In genomic region chr16:70476272-70477020, GRCh38 we compare ENCODE assay signal across 9 cellular contexts. TPM values are rescaled to one million over a fixed set of nuclear protein-coding genes. Genes with fewer than 3 reads are reported as not detected.
DNase-seq lines count a peak whose midpoint lies in the region; ATAC-seq, FAIRE-seq and TF ChIP-seq lines count a peak whose summit lies in the region.
"Had no signal": no experiment of that assay in that cellular context is flagged by ENCODE, and none has a peak within 500 bp of the region (broad histone marks: within the 10 kb centered on the region; RNA-seq: fewer than 3 reads in every experiment).

No MANE protein-coding gene starts in this region.

- 0 out of 3 replicates have a peak overlapping the region, but pooled peaks have one; percentile 1 for H3K4me2 ChIP-seq in A549
- peak overlapping the region; percentile 52 for H3K4me2 ChIP-seq in mammary epithelial cell (ENCODE audit: insufficient read depth, low read depth, low read length)

- DNase-seq in A549 (ENCODE audit: low read depth in 1 of 2, low spot score in 1 of 2) (no peak), NCI-H69 (lab: John Stamatoyannopoulos, UW) (peak; percentile 33), mammary epithelial cell (peak; percentile 52), pons (ENCODE audit: low spot score) (peak; percentile 11), sciatic nerve (ENCODE audit: low spot score) (no peak), NCI-H774 (lab: John Stamatoyannopoulos, UW) (no peak)

- no peaks in the 10 kb centered on the region for H4K20me1 ChIP-seq in mammary epithelial cell (ENCODE audit: insufficient read depth, low read length)

- TF ChIP-seq RAD21 in A549 (conservative IDR thresholded peaks at IDR 0.05 in 1 of 2, IDR thresholded peaks at IDR 0.05 in 1 of 2), result no peak

- TF ChIP-seq EP300 in A549 (IDR thresholded peaks at IDR 0.05), result no peak

- ATAC-seq in A549 (no peak), GM18508 (IDR thresholded peaks at IDR 0.05; ENCODE audit: insufficient read depth, unreplicated experiment) (peak; percentile 85), HG02840 (IDR thresholded peaks at IDR 0.05; ENCODE audit: low FRiP score, unreplicated experiment) (peak; percentile 75), sciatic nerve (no peak)

- no peaks in the 10 kb centered on the region for H3K27me3 ChIP-seq in mammary epithelial cell (ENCODE audit: insufficient read depth, low read length)

- no peak for TF ChIP-seq CTCF in A549 (IDR thresholded peaks at IDR 0.05)
- no peak for TF ChIP-seq CTCF in mammary epithelial cell (conservative IDR thresholded peaks at IDR 0.05 in 1 of 2, IDR thresholded peaks at IDR 0.05 in 1 of 2; ENCODE audit: extremely low read depth in 1 of 2, insufficient read depth in 1 of 2, low read depth in 1 of 2, low read length in 2 of 2)

- in situ Hi-C loops in mammary epithelial cell (cut with MboI; ENCODE audit: low sequenced_read_pairs in 2 of 2), result no loop called here

- H3K4me3 ChIP-seq in A549, result no peak overlapping the region
- no peak overlapping the region for H3K4me3 ChIP-seq in mammary epithelial cell (replicated peaks in 1 of 3; ENCODE audit: insufficient read depth in 1 of 3, low read depth in 2 of 3, low read length in 3 of 3)

- intact Hi-C loops in mammary epithelial cell (cut with micrococcal nuclease) (loop anchor here (5.0 kb wide), 1 partner anchor 94 kb away; no protein-coding TSS in a partner anchor), sciatic nerve (cut with DNase I) (no loop called here)

- TF ChIP-seq POLR2A in A549 (IDR thresholded peaks at IDR 0.05; ENCODE audit: low read length), result no peak

- H3K27ac ChIP-seq in A549, result peak overlapping the region in 1 of 2 experiments; percentile 41; a peak in 1 of 6 replicates
- no peak overlapping the region for H3K27ac ChIP-seq in mammary epithelial cell (ENCODE audit: insufficient read depth, low read depth, low read length)
- H3K27ac ChIP-seq: HL-60 had no signal

- 81% methylated on average over 10 of the region's 13 CpGs for WGBS in A549 (ENCODE audit: missing lambda C conversion rate)
- 29% methylated on average over 6 of the region's 13 CpGs for WGBS in mammary epithelial cell (ENCODE audit: low coverage, missing lambda C conversion rate)

- H3K4me1 ChIP-seq in A549 (peaks cover 9% of the 10 kb centered on the region), mammary epithelial cell (ENCODE audit: insufficient read depth, low read length) (peaks cover 28% of the 10 kb centered on the region)

- CTCF ChIA-PET in A549 (lab: Yijun Ruan, JAX), result interaction anchor here (0.6 to 3.0 kb wide), 2 partner anchors 33 to 96 kb away, joined by 3 to 9 read pairs; no protein-coding TSS in a partner anchor
- CTCF ChIA-PET in mammary epithelial cell (lab: Charles Lee; ENCODE audit: low non-redundant PET), result no interaction called here

- dilution Hi-C loops in mammary epithelial cell (cut with HindIII; ENCODE audit: low sequenced_read_pairs), result loop anchor here (5.0 kb wide), 4 partner anchors 39 to 114 kb away; partner anchors contain the start of gene ST3GAL2

- H3K9me3 ChIP-seq in A549 (no peaks in the 10 kb centered on the region), mammary epithelial cell (replicated peaks; ENCODE audit: insufficient read depth, low read length) (no peaks in the 10 kb centered on the region)

- BruUV-seq in mammary epithelial cell (replicated peaks; lab: Mats Ljungman, UMichigan), result no TSS peak

- no peaks in the 10 kb centered on the region for H3K79me2 ChIP-seq in mammary epithelial cell (ENCODE audit: insufficient read depth, low read length)

- POLR2A ChIA-PET in A549 (lab: Yijun Ruan, JAX), result no interaction called here

- FAIRE-seq in A549 (lab: Jason Lieb, UNC), result no peak

- H3K9ac ChIP-seq in mammary epithelial cell (ENCODE audit: insufficient read depth, low read length), result no peak overlapping the region

- H3K36me3 ChIP-seq in mammary epithelial cell (ENCODE audit: insufficient read depth, low read length), result peaks cover 3% of the 10 kb centered on the region

- no peak overlapping the region for H2AFZ ChIP-seq in mammary epithelial cell (ENCODE audit: low read depth, low read length)

TF ChIP-seq in A549, 52 proteins besides CTCF, POLR2A, EP300 and RAD21:
- TF ChIP-seq, protein P1, sequence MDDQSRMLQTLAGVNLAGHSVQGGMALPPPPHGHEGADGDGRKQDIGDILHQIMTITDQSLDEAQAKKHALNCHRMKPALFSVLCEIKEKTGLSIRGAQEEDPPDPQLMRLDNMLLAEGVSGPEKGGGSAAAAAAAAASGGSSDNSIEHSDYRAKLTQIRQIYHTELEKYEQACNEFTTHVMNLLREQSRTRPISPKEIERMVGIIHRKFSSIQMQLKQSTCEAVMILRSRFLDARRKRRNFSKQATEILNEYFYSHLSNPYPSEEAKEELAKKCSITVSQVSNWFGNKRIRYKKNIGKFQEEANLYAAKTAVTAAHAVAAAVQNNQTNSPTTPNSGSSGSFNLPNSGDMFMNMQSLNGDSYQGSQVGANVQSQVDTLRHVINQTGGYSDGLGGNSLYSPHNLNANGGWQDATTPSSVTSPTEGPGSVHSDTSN (IDR thresholded peaks at IDR 0.05), result no peak
- TF ChIP-seq FOSL2 (IDR thresholded peaks at IDR 0.05) (no peak), FOSL2 (CRISPR knock-in tag; IDR thresholded peaks at IDR 0.05) (0 out of 2 replicates have a peak, but pooled peaks have one; percentile 5)
TF ChIP-seq in A549: peak in this region for 1.

RNA-seq across cellular contexts. Expression of gene FCSK, which starts 22.1 kb away (rescaled TPM):
- polyA plus RNA-seq in A549 (2011; rRNA removed), result 5.7 and 9.3 TPM in 2 replicates
- polyA plus RNA-seq in A549 (2012; cell fraction: cytosol; rRNA removed), result 7.5 and 8.5 TPM in 2 replicates
- 42.5 and 53.1 TPM in 2 replicates for polyA plus RNA-seq in A549 (2012; cell fraction: nucleus; rRNA removed)
- 6.0 to 7.7 TPM (median 6.8 TPM) in 3 replicates for polyA plus RNA-seq in A549 (2017; fragmentation: RNase III; extraction: RNeasy Plus Mini Kit Qiagen cat#74134 plus additional on column Dnase treatment)
- polyA minus RNA-seq in A549 (2011; rRNA and poly(A)+ RNA removed), result 11.0 and 12.6 TPM in 2 replicates
- total RNA-seq in mammary epithelial cell, result 10 to 100 TPM; 12.2 to 12.7 TPM
- 8.0 TPM for polyA plus RNA-seq in mammary epithelial cell
- polyA minus RNA-seq in mammary epithelial cell, result 6.9 TPM
- 19.7 TPM for total RNA-seq in sciatic nerve

RNA-seq across cellular contexts. Expression of gene ST3GAL2, which starts 37.5 kb away (rescaled TPM):
- polyA plus RNA-seq in A549 (2011; rRNA removed) (11.1 and 14.4 TPM in 2 replicates), A549 (2017; fragmentation: RNase III; extraction: RNeasy Plus Mini Kit Qiagen cat#74134 plus additional on column Dnase treatment) (13.8 to 16.3 TPM (median 15.5 TPM) in 3 replicates), mammary epithelial cell (7.9 TPM)
- polyA plus RNA-seq in A549 (2012; cell fraction: cytosol; rRNA removed), result 15.7 and 19.8 TPM in 2 replicates
- polyA plus RNA-seq in A549 (2012; cell fraction: nucleus; rRNA removed), result 21.8 and 23.9 TPM in 2 replicates
- 38.9 and 44.0 TPM in 2 replicates for polyA minus RNA-seq in A549 (2011; rRNA and poly(A)+ RNA removed)
- total RNA-seq in mammary epithelial cell (10 to 100 TPM; 14.0 to 14.5 TPM), sciatic nerve (31.1 TPM)
- polyA minus RNA-seq in mammary epithelial cell, result 48.9 TPM

RNA-seq across cellular contexts. Expression of gene COG4, which starts 46.9 kb away (rescaled TPM):
- 48.2 and 53.1 TPM in 2 replicates for polyA plus RNA-seq in A549 (2011; rRNA removed)
- 42.1 and 53.3 TPM in 2 replicates for polyA plus RNA-seq in A549 (2012; cell fraction: cytosol; rRNA removed)
- polyA plus RNA-seq in A549 (2012; cell fraction: nucleus; rRNA removed), result 75.5 and 99.7 TPM in 2 replicates
- 40.9 to 46.5 TPM (median 42.7 TPM) in 3 replicates for polyA plus RNA-seq in A549 (2017; fragmentation: RNase III; extraction: RNeasy Plus Mini Kit Qiagen cat#74134 plus additional on column Dnase treatment)
- polyA minus RNA-seq in A549 (2011; rRNA and poly(A)+ RNA removed), result 53.6 and 67.3 TPM in 2 replicates
- 10 to 100 TPM; 42.7 to 52.0 TPM for total RNA-seq in mammary epithelial cell
- 35.7 TPM for polyA plus RNA-seq in mammary epithelial cell
- polyA minus RNA-seq in mammary epithelial cell, result 39.0 TPM
- total RNA-seq in sciatic nerve, result 51.0 TPM

RNA-seq across cellular contexts. Expression of gene SF3B3, which starts 47.2 kb away (rescaled TPM):
- polyA plus RNA-seq in A549 (2011; rRNA removed) (155 and 302 TPM in 2 replicates), A549 (2017; fragmentation: RNase III; extraction: RNeasy Plus Mini Kit Qiagen cat#74134 plus additional on column Dnase treatment) (111 to 118 TPM (median 115 TPM) in 3 replicates), mammary epithelial cell (107 TPM)
- polyA plus RNA-seq in A549 (2012; cell fraction: cytosol; rRNA removed), result 73.9 and 101 TPM in 2 replicates
- 210 and 337 TPM in 2 replicates for polyA plus RNA-seq in A549 (2012; cell fraction: nucleus; rRNA removed)
- polyA minus RNA-seq in A549 (2011; rRNA and poly(A)+ RNA removed), result 321 and 327 TPM in 2 replicates
- total RNA-seq in mammary epithelial cell (100 to 1,000 TPM; 147 to 305 TPM), sciatic nerve (207 TPM)
- polyA minus RNA-seq in mammary epithelial cell, result 517 TPM

Comparison
In these comparisons a context has a peak if more than half of its experiments do, and no peak if none do; other contexts are left out.
1. ATAC-seq: peak in GM18508 (single experiment) and HG02840 (single experiment); none in A549 (0 of 2) and sciatic nerve (single experiment).
2. DNase-seq: peak in NCI-H69 (single experiment), mammary epithelial cell (single experiment) and pons (single experiment); none in A549 (0 of 2), sciatic nerve (single experiment) and NCI-H774 (single experiment).